Comparison of ENCODE assay signal across 8 cellular contexts in the genomic region with DNA sequence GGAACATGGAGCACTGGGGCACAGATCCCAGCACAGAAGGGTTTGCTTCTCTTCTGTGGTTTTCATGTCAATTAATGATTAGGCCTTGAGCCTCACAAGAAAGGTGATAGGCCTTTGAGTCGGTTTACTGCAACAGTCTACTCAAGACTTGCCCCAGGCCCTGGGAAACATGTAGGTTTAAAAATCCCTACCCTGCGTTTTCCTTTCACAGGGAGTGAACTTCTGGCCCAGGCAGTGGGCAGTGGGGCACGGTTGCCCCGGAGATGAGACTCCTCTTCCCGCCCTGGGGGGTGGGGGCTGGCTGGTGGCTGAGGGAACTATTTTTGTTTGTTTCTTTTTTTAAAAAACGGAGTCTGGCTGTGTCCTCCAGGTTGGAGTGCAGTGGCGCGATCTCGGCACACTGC. TPM values are rescaled to one million over a fixed set of nuclear protein-coding genes. Genes with fewer than 3 reads are reported as not detected.
DNase-seq lines count a peak whose midpoint lies in the region; ATAC-seq and TF ChIP-seq lines count a peak whose summit lies in the region.

No MANE protein-coding gene starts in this region.

- peak overlapping the region; percentile 58 to 86 (median 80) for H3K27ac ChIP-seq in Peyer's patch
- peak overlapping the region; percentile 33 to 57 for H3K27ac ChIP-seq in esophagus (ENCODE audit: low read depth in 2 of 2, low read length in 1 of 2)
- peak overlapping the region; percentile 73 to 86 for H3K27ac ChIP-seq in prostate gland

- no peak for TF ChIP-seq CTCF in GM12865 (IDR thresholded peaks at IDR 0.05; ENCODE audit: insufficient read depth, low read depth, low read length, missing control alignments)
- TF ChIP-seq CTCF in Peyer's patch (IDR thresholded peaks at IDR 0.05): no peak
- no peak for TF ChIP-seq CTCF in prostate gland (IDR thresholded peaks at IDR 0.05)

- H3K4me3 ChIP-seq in GM12865 (ENCODE audit: low read depth, low read length) (peak overlapping the region; percentile 76), Peyer's patch (peak overlapping the region; percentile 73 to 96 (median 84)), esophagus (ENCODE audit: low read depth in 1 of 2, low read length in 2 of 2) (peak overlapping the region in 1 of 2 donors; percentile 58), prostate gland (peak overlapping the region; percentile 80 to 86)

- H3K27me3 ChIP-seq in Peyer's patch: no peaks in the 10 kb centered on the region
- no peaks in the 10 kb centered on the region for H3K27me3 ChIP-seq in esophagus (ENCODE audit: control insufficient read depth in 1 of 2, insufficient read depth in 2 of 2, low read length in 2 of 2)
- no peaks in the 10 kb centered on the region for H3K27me3 ChIP-seq in prostate gland (replicated peaks; ENCODE audit: insufficient read depth)

- TF ChIP-seq POLR2A in Peyer's patch (IDR thresholded peaks at IDR 0.05): no peak
- TF ChIP-seq POLR2A in prostate gland (IDR thresholded peaks at IDR 0.05): no peak

- peaks cover 0 to 5% (median 0%) of the 10 kb centered on the region in 3 donors for H3K36me3 ChIP-seq in Peyer's patch
- peaks cover 0 to under 1% of the 10 kb centered on the region in 2 donors for H3K36me3 ChIP-seq in esophagus (ENCODE audit: control insufficient read depth in 2 of 2, insufficient read depth in 2 of 2, low read length in 1 of 2)
- H3K36me3 ChIP-seq in prostate gland: no peaks in the 10 kb centered on the region

- H3K4me1 ChIP-seq in Peyer's patch (peaks cover 0 to 21% (median 5%) of the 10 kb centered on the region in 4 donors), esophagus (ENCODE audit: control insufficient read depth in 2 of 2, insufficient read depth in 2 of 2, low read length in 1 of 2) (peaks cover 2 to 5% of the 10 kb centered on the region in 2 donors), prostate gland (replicated peaks) (no peaks in the 10 kb centered on the region)

- no peaks in the 10 kb centered on the region for H3K9me3 ChIP-seq in Peyer's patch
- no peaks in the 10 kb centered on the region for H3K9me3 ChIP-seq in esophagus (ENCODE audit: control insufficient read depth in 2 of 2, insufficient read depth in 1 of 2, low read depth in 1 of 2, low read length in 1 of 2)
- no peaks in the 10 kb centered on the region for H3K9me3 ChIP-seq in prostate gland

- WGBS in esophagus, 2 donors: 32 to 42% methylated on average over 9 of the region's 9 CpGs
- WGBS in prostate gland: 44% methylated on average over 9 of the region's 9 CpGs

- no peak for DNase-seq in GM12865 (ENCODE audit: low read depth)
- DNase-seq in Peyer's patch: no peak
- DNase-seq in prostate gland (ENCODE audit: low spot score): no peak
- no peak for DNase-seq in posterior vena cava (ENCODE audit: low spot score)
- no peak for DNase-seq in NCI-H1694 (lab: John Stamatoyannopoulos, UW)

- intact Hi-C loops in prostate gland (cut with DNase I): loop anchor here (5.0 kb wide), 1 partner anchor 37 kb away; no protein-coding TSS in a partner anchor
- intact Hi-C loops in posterior vena cava (cut with DNase I): no loop called here

- ATAC-seq in GM19395 (IDR thresholded peaks at IDR 0.05; ENCODE audit: unreplicated experiment) (no peak), GM19351 (IDR thresholded peaks at IDR 0.05; ENCODE audit: unreplicated experiment) (no peak)

RNA-seq across cellular contexts. Expression of a gene that starts 0.6 kb away (rescaled TPM):
- total RNA-seq in Peyer's patch (100 to 1,000 TPM in 3 of 4 donors, 10 to 100 TPM in 1; 77.1 to 191 (median 141) TPM), prostate gland (100 to 1,000 TPM in 1 of 2 donors, 10 to 100 TPM in 1; 85.2 to 163 TPM), posterior vena cava (1 to 10 TPM; 8.5 to 8.8 TPM)
- polyA plus RNA-seq in esophagus: 1 to 10 TPM; 1.8 to 3.8 TPM

Comparison
In these comparisons a context has a peak if more than half of its experiments do, and no peak if none do; other contexts are left out.
1. RNA of a gene that starts 0.6 kb away (total RNA-seq): 85.2 to 163 TPM in prostate gland and 77.1 to 191 TPM in Peyer's patch; 8.5 to 8.8 TPM in posterior vena cava; every median in the first group is over 4 times any median in the second.
2. Peak in every context shown above with its lines, with median percentiles within 50 percentile points of each other: H3K27ac ChIP-seq.